ENCODE assay signal across 26 cellular contexts in genomic region chr3:133886031-133886722, GRCh38.
"Had no signal": no experiment of that assay in that cellular context is flagged by ENCODE, and none has a peak within 500 bp of the region (broad histone marks: within the 10 kb centered on the region; RNA-seq: fewer than 3 reads in every experiment).

No MANE protein-coding gene starts in this region.

- H3K4me1 ChIP-seq: colonic mucosa, lower lobe of right lung, prostate gland, sigmoid colon had no signal

- H3K27ac Mint-ChIP-seq: activated CD4-positive, alpha-beta memory T cell treated with anti-CD3 and anti-CD28 coated beads for 36 hours; activated naive CD4-positive, alpha-beta T cell treated with anti-CD3 and anti-CD28 coated beads, Interleukin-2, amount 50 U/mL, for 24 hours; activated T-helper 17 cell treated with anti-CD3 and anti-CD28 coated beads, Interleukin-2, amount 50 U/mL, for 72 hours; nephron; stimulated activated memory B cell treated with anti-CD40 and anti-IgM and Interleukin-4, amounts not matched to agents 10 μg/mL and 1 μg/mL and 100 μg/mL, for 72 hours; T-helper 1 cell treated with Interleukin-12 subunit alpha and Interleukin-12 subunit beta and Interleukin-4 antibody, amounts not matched to agents 30 μg/mL and 1 μg/mL, for 36 hours had no signal

- H3K9me3 ChIP-seq: colonic mucosa, lower lobe of right lung, neutrophil, ovary, prostate gland, sigmoid colon, stomach, tibial nerve had no signal

- ATAC-seq: activated T-cell treated with anti-CD3 and anti-CD28 coated beads, Interleukin-2, amount 50 U/mL, for 4 hours; activated T-helper 17 cell treated with anti-CD3 and anti-CD28 coated beads, Interleukin-2, amount 50 U/mL, for 72 hours; left lobe of liver; lower lobe of right lung; stimulated activated memory B cell treated with anti-CD40 and anti-IgM and Interleukin-4, amounts not matched to agents 10 μg/mL and 1 μg/mL and 100 μg/mL, for 72 hours had no signal

- H3K4me3 ChIP-seq: colonic mucosa, hepatocyte, lower lobe of right lung, ovary, prostate gland, sigmoid colon, stomach, tibial nerve had no signal

- H3K36me3 Mint-ChIP-seq: activated CD4-positive, alpha-beta memory T cell treated with anti-CD3 and anti-CD28 coated beads for 36 hours; activated naive CD4-positive, alpha-beta T cell treated with anti-CD3 and anti-CD28 coated beads, Interleukin-2, amount 50 U/mL, for 24 hours; stimulated activated memory B cell treated with anti-CD40 and anti-IgM and Interleukin-4, amounts not matched to agents 10 μg/mL and 1 μg/mL and 100 μg/mL, for 72 hours had no signal

- H3K9me3 Mint-ChIP-seq: activated CD4-positive, alpha-beta memory T cell treated with anti-CD3 and anti-CD28 coated beads for 36 hours; activated naive CD4-positive, alpha-beta T cell treated with anti-CD3 and anti-CD28 coated beads, Interleukin-2, amount 50 U/mL, for 24 hours; activated T-cell treated with anti-CD3 and anti-CD28 coated beads, Interleukin-2, amount 50 U/mL, for 4 hours; activated T-helper 17 cell treated with anti-CD3 and anti-CD28 coated beads, Interleukin-2, amount 50 U/mL, for 72 hours; stimulated activated memory B cell treated with anti-CD40 and anti-IgM and Interleukin-4, amounts not matched to agents 10 μg/mL and 1 μg/mL and 100 μg/mL, for 72 hours; T-helper 1 cell treated with Interleukin-12 subunit alpha and Interleukin-12 subunit beta and Interleukin-4 antibody, amounts not matched to agents 30 μg/mL and 1 μg/mL, for 36 hours had no signal

- H3K27me3 ChIP-seq: colonic mucosa, hepatocyte, neutrophil, ovary, sigmoid colon, stomach, tibial nerve had no signal

- DNase-seq: activated CD4-positive, alpha-beta memory T cell treated with anti-CD3 and anti-CD28 coated beads for 36 hours; activated CD4-positive, alpha-beta T cell treated with anti-CD3 and anti-CD28 coated beads for 4 hours; activated T-cell treated with anti-CD3 and anti-CD28 coated beads, Interleukin-2, amount 50 U/mL, for 4 hours; colonic mucosa; effector CD8-positive, alpha-beta T cell; lower lobe of right lung; ovary; retina; sigmoid colon; small intestine; stimulated activated CD4-positive, alpha-beta T cell treated with anti-CD3 and anti-CD28 coated beads, Interleukin-4, amount 100 ng/mL, for 24 hours; stomach; SW 1271; T-helper 9 cell had no signal

- H3K27ac ChIP-seq: colonic mucosa, epithelial cell of prostate, hepatocyte, lower lobe of right lung, neutrophil, ovary, prostate gland, sigmoid colon, stomach, tibial nerve, VCaP had no signal

- H2AFZ ChIP-seq: hepatocyte had no signal

- H3K4me2 ChIP-seq: hepatocyte had no signal

- H3K36me3 ChIP-seq: colonic mucosa, lower lobe of right lung, neutrophil, ovary, prostate gland, sigmoid colon, stomach, tibial nerve had no signal
